ENCODE assay signal across 2 cellular contexts in the genomic region with DNA sequence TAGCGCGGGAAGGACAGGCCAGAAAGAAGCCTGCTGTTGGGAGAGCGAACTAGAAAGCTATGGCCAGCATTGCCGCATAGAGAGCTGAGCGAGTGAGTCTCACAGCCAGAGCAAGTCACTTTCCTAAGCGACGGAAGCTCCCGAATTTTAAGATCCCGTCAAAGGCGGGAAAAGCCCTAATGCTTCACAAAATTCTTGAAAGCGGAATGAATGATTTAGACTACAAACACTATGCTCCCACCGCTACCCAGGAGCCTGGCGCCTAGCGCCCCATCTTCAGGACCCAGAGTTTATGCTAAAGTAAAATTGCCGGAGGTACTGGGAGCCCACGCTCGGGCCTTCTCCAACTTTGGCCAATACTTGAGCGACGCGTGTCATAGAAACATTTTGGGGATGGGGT.
A peak's percentile ranks its signal among the peaks of the same experiment; 100 is the strongest.
TF ChIP-seq lines count a peak whose summit lies in the region.

No MANE protein-coding gene starts in this region.

TF ChIP-seq in GM23338, 12 proteins besides CTCF, POLR2A, EP300 and RAD21:
- TF ChIP-seq POLR2AphosphoS5 (IDR thresholded peaks at IDR 0.05; ENCODE audit: low read depth) (no peak), JUNB (IDR thresholded peaks at IDR 0.05; ENCODE audit: unreplicated experiment) (no peak), NANOG (IDR thresholded peaks at IDR 0.05; ENCODE audit: borderline replicate concordance) (no peak), EZH2 (IDR thresholded peaks at IDR 0.05; ENCODE audit: low read depth, unreplicated experiment) (peak; percentile 69), STAT1 (IDR thresholded peaks at IDR 0.05; ENCODE audit: unreplicated experiment) (no peak), EZH2phosphoT487 (IDR thresholded peaks at IDR 0.05; ENCODE audit: unreplicated experiment) (peak; percentile 92)
- TF ChIP-seq, protein P1, sequence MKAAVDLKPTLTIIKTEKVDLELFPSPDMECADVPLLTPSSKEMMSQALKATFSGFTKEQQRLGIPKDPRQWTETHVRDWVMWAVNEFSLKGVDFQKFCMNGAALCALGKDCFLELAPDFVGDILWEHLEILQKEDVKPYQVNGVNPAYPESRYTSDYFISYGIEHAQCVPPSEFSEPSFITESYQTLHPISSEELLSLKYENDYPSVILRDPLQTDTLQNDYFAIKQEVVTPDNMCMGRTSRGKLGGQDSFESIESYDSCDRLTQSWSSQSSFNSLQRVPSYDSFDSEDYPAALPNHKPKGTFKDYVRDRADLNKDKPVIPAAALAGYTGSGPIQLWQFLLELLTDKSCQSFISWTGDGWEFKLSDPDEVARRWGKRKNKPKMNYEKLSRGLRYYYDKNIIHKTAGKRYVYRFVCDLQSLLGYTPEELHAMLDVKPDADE (IDR thresholded peaks at IDR 0.05): no peak
- TF ChIP-seq, protein P2, sequence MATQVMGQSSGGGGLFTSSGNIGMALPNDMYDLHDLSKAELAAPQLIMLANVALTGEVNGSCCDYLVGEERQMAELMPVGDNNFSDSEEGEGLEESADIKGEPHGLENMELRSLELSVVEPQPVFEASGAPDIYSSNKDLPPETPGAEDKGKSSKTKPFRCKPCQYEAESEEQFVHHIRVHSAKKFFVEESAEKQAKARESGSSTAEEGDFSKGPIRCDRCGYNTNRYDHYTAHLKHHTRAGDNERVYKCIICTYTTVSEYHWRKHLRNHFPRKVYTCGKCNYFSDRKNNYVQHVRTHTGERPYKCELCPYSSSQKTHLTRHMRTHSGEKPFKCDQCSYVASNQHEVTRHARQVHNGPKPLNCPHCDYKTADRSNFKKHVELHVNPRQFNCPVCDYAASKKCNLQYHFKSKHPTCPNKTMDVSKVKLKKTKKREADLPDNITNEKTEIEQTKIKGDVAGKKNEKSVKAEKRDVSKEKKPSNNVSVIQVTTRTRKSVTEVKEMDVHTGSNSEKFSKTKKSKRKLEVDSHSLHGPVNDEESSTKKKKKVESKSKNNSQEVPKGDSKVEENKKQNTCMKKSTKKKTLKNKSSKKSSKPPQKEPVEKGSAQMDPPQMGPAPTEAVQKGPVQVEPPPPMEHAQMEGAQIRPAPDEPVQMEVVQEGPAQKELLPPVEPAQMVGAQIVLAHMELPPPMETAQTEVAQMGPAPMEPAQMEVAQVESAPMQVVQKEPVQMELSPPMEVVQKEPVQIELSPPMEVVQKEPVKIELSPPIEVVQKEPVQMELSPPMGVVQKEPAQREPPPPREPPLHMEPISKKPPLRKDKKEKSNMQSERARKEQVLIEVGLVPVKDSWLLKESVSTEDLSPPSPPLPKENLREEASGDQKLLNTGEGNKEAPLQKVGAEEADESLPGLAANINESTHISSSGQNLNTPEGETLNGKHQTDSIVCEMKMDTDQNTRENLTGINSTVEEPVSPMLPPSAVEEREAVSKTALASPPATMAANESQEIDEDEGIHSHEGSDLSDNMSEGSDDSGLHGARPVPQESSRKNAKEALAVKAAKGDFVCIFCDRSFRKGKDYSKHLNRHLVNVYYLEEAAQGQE (IDR thresholded peaks at IDR 0.05; ENCODE audit: unreplicated experiment): no peak

TF ChIP-seq in H1, 55 proteins besides CTCF, POLR2A, EP300 and RAD21:
- no peak for TF ChIP-seq BACH1 (IDR thresholded peaks at IDR 0.05; ENCODE audit: low read length)
- TF ChIP-seq EZH2 (IDR thresholded peaks at IDR 0.05; ENCODE audit: low read depth, low read length, severe bottlenecking): peak; percentile 52
- TF ChIP-seq SUZ12 (IDR thresholded peaks at IDR 0.05; ENCODE audit: low read length): peak; percentile 24
- no peak for TF ChIP-seq TAF1 (IDR thresholded peaks at IDR 0.05; ENCODE audit: low read depth, low read length)
- TF ChIP-seq HDAC2 (IDR thresholded peaks at IDR 0.05; ENCODE audit: borderline replicate concordance in 1 of 2, low read depth in 2 of 2, low read length in 2 of 2): no peak
- TF ChIP-seq NANOG (IDR thresholded peaks at IDR 0.05; ENCODE audit: insufficient read depth, low read depth, low read length, poor library complexity, severe bottlenecking): no peak
